Comparison of ENCODE assay signal across 28 cellular contexts in genomic region chr13:50344717-50345116, GRCh38.
DNase-seq lines count a peak whose midpoint lies in the region; ATAC-seq and TF ChIP-seq lines count a peak whose summit lies in the region.
"Had no signal": no experiment of that assay in that cellular context is flagged by ENCODE, and none has a peak within 500 bp of the region (broad histone marks: within the 10 kb centered on the region; RNA-seq: fewer than 3 reads in every experiment).

No MANE protein-coding gene starts in this region.

- H3K4me1 ChIP-seq in body of pancreas = no peaks in the 10 kb centered on the region
- H3K4me1 ChIP-seq: A549 had no signal

- no peak for TF ChIP-seq CTCF in body of pancreas (IDR thresholded peaks at IDR 0.05)

- H3K9me3 ChIP-seq in body of pancreas (no peaks in the 10 kb centered on the region), MG63 (no peaks in the 10 kb centered on the region)
- H3K9me3 ChIP-seq: A549, right atrium auricular region, testis had no signal

- WGBS in body of pancreas, 2 donors = 56 to 62% methylated on average over 3 of the region's 3 CpGs

- H3K27ac ChIP-seq in body of pancreas = no peak overlapping the region
- H3K27ac ChIP-seq: A549, heart left ventricle, parathyroid adenoma, right atrium auricular region, RWPE1, SK-N-MC, testis had no signal

- H3K36me3 ChIP-seq in body of pancreas (replicated peaks in 1 of 2; ENCODE audit: insufficient read depth in 1 of 2, low read depth in 2 of 2) = no peaks in the 10 kb centered on the region
- H3K36me3 ChIP-seq in MG63 = no peaks in the 10 kb centered on the region
- H3K36me3 ChIP-seq: heart left ventricle, right atrium auricular region had no signal

- H3K4me3 ChIP-seq in body of pancreas = no peak overlapping the region
- no peak overlapping the region for H3K4me3 ChIP-seq in MG63
- H3K4me3 ChIP-seq: A549, heart left ventricle, right atrium auricular region, SK-N-MC, testis had no signal

- TF ChIP-seq POLR2A in body of pancreas (IDR thresholded peaks at IDR 0.05) = no peak

- intact Hi-C loops in body of pancreas (cut with DNase I) = no loop called here

- peak; percentile 23 for DNase-seq in NCI-H748 (lab: John Stamatoyannopoulos, UW; ENCODE audit: unreplicated experiment)
- DNase-seq in NCI-H748 treated with DMSO at 0.1 percent for 48 hours (lab: John Stamatoyannopoulos, UW) = no peak
- peak; percentile 76 for DNase-seq in NCI-H187 treated with DMSO at 0.1 percent for 48 hours (lab: John Stamatoyannopoulos, UW)
- peak; percentile 6 for DNase-seq in SW480 (ENCODE audit: low spot score)
- no peak for DNase-seq in KG1 (lab: John Stamatoyannopoulos, UW)
- no peak for DNase-seq in NCI-H1694 treated with DMSO at 0.1 percent for 48 hours (lab: John Stamatoyannopoulos, UW)
- DNase-seq in body of pancreas = no peak
- DNase-seq in MG63 = no peak
- DNase-seq: activated CD4-positive, alpha-beta memory T cell treated with anti-CD3 and anti-CD28 coated beads for 36 hours; activated CD4-positive, alpha-beta T cell treated with anti-CD3 and anti-CD28 coated beads for 1 hour; activated CD8-positive, alpha-beta memory T cell treated with anti-CD3 and anti-CD28 coated beads, Interleukin-2, amount 50 U/mL, for 4 hours; activated naive CD4-positive, alpha-beta T cell treated with anti-CD3 and anti-CD28 coated beads for 36 hours; DMS 273 treated with DMSO at 0.1 percent for 48 hours; endodermal cell; foreskin fibroblast; heart left ventricle; HFFc6; islet precursor cell; NCI-H82; stimulated activated CD4-positive, alpha-beta T cell treated with anti-CD3 and anti-CD28 coated beads, Interleukin-1b, Interleukin-23, amount 100 ng/mL, for 48 hours; stimulated activated naive CD4-positive, alpha-beta T cell treated with Interleukin-2 at 50 U/mL for 16 hours; testis had no signal

- ATAC-seq in body of pancreas = no peak
- ATAC-seq: A549, esophagus mucosa, heart left ventricle had no signal

- no peaks in the 10 kb centered on the region for H3K27me3 ChIP-seq in body of pancreas
- H3K27me3 ChIP-seq in MG63 = no peaks in the 10 kb centered on the region
- H3K27me3 ChIP-seq: heart left ventricle, right atrium auricular region, testis had no signal

Comparison
In these comparisons a context has a peak if more than half of its experiments do, and no peak if none do; other contexts are left out.
1. DNase-seq: peak in NCI-H748 (single experiment), NCI-H187 treated with DMSO at 0.1 percent for 48 hours (single experiment) and SW480 (single experiment); none in NCI-H748 treated with DMSO at 0.1 percent for 48 hours (single experiment), KG1 (single experiment), NCI-H1694 treated with DMSO at 0.1 percent for 48 hours (single experiment), body of pancreas (0 of 4) and MG63 (single experiment).